ENCODE assay signal across 15 cellular contexts in genomic region chr10:87020056-87020455, GRCh38. TPM values are rescaled to one million over a fixed set of nuclear protein-coding genes. Genes with fewer than 3 reads are reported as not detected.
"Had no signal": no experiment of that assay in that cellular context is flagged by ENCODE, and none has a peak within 500 bp of the region (broad histone marks: within the 10 kb centered on the region; RNA-seq: fewer than 3 reads in every experiment).

Gene FAM25A, plus strand, starts transcription at chr10:87020294. Its CDS starts 31 bp downstream, at chr10:87020325.

RNA-seq across cellular contexts. Expression of gene FAM25A, which starts in this region (rescaled TPM):
- total RNA-seq: activated CD4-positive, alpha-beta T cell treated with anti-CD3 and anti-CD28 coated beads for 36 hours; activated CD4-positive, alpha-beta T cell treated with anti-CD3 and anti-CD28 coated beads, Interleukin-2, amount 10 ng/mL, durations not matched to agents 7 days and 5 days; activated CD8-positive, alpha-beta T cell treated with anti-CD3 and anti-CD28 coated beads, Interleukin-2, amount 10 ng/mL, durations not matched to agents 7 days and 5 days; activated naive CD8-positive, alpha-beta T cell treated with anti-CD3 and anti-CD28 coated beads, Interleukin-2, amount 10 ng/mL, durations not matched to agents 7 days and 5 days; activated T-helper 2 cell treated with anti-CD3 and anti-CD28 coated beads, Interferon-gamma antibody, Interleukin-2, Interleukin-4, amounts not matched to agents 10 μg/mL and 5 μg/mL and 100 μg/mL, durations not matched to agents 14 hours and 24 hours and 36 hours; ascending aorta; cardiac septum; K562; NCI-H460; Right ventricle myocardium inferior; SK-MEL-5; T-cell; T-helper 17 cell; WTC11 had no signal
- polyA plus RNA-seq: adipose tissue, K562 had no signal
